In the genomic region with DNA sequence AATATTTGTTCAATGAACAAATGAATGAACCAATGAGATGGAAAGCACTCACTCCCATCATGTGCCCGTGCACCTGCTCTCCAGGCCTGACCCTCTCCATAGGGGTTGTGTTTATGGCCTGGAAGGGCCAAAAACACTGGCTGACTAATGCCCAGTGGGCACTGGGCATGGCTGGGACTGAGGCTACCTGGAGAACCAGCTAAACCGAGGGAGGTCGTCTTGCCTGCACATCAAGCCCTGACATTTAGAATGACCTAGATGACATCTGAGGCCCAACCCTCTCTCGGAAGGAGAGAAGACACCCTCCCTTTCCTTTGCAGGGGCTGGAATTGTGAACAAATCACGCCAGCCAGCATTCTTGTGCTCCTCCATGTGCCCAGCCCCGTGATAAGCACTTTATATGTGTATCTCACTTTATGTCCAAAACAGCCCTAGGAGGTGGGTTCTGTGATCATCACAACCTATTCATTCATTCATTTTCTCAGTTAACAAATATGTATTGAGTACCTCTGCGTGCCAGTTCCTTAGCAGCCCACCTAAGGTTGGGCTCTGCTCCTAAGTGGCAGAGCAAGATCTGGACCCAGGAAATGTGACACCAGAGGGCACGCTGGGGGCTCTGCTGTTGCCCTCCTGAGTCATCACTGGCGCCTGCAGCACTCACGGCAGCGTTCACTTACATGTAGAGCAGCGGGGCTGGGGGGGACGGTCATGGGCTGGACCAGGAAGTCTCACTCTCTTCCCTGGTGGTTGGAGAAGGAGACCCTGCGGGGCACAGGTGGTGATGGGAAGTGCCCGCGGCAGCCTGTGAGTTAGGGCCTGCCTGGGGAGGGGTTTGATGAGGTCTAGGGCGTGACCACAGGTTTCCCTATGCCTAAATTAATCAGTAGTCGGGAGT, we compare ENCODE assay signal across 23 cellular contexts. TPM values are rescaled to one million over a fixed set of nuclear protein-coding genes. Genes with fewer than 3 reads are reported as not detected.
DNase-seq lines count a peak whose midpoint lies in the region; ATAC-seq and TF ChIP-seq lines count a peak whose summit lies in the region.
"Had no signal": no experiment of that assay in that cellular context is flagged by ENCODE, and none has a peak within 500 bp of the region (broad histone marks: within the 10 kb centered on the region; RNA-seq: fewer than 3 reads in every experiment).

No MANE protein-coding gene starts in this region.

- H3K4me1 ChIP-seq in gastrocnemius medialis = peaks cover 53 to 68% of the 10 kb centered on the region in 2 donors
- H3K4me1 ChIP-seq: prostate gland, SJCRH30 had no signal

- no peaks in the 10 kb centered on the region for H3K27me3 Mint-ChIP-seq in T-helper 17 cell
- H3K27me3 Mint-ChIP-seq: activated CD4-positive, alpha-beta T cell treated with anti-CD3 and anti-CD28 coated beads, Interleukin-2, amount 10 ng/mL, durations not matched to agents 7 days and 5 days; activated naive CD8-positive, alpha-beta T cell had no signal

- H3K9me3 ChIP-seq in T-helper 17 cell (ENCODE audit: control insufficient read depth, low read length, poor library complexity, severe bottlenecking) (no peaks in the 10 kb centered on the region), gastrocnemius medialis (no peaks in the 10 kb centered on the region)
- H3K9me3 ChIP-seq: prostate gland, SJCRH30, suprapubic skin, uterus had no signal

- intact Hi-C loops in gastrocnemius medialis (cut with DNase I; ENCODE audit: low total_unique reads) = loop anchor here (10.0 kb wide), 2 partner anchors 268 to 302 kb away; a partner anchor contains a TSS

- H3K36me3 Mint-ChIP-seq in T-helper 17 cell (ENCODE audit: low read depth) = peaks cover 3% of the 10 kb centered on the region
- H3K36me3 Mint-ChIP-seq: activated naive CD8-positive, alpha-beta T cell; mesothelial cell of epicardium; stimulated activated memory B cell treated with anti-CD40 and anti-IgM and Interleukin-4, amounts not matched to agents 10 μg/mL and 1 μg/mL and 100 μg/mL, for 72 hours had no signal

- peaks cover 42% of the 10 kb centered on the region for H3K4me1 Mint-ChIP-seq in T-helper 17 cell

- peak overlapping the region in 3 of 4 donors; percentile 31 to 75 (median 36) for H3K27ac ChIP-seq in gastrocnemius medialis
- H3K27ac ChIP-seq: prostate gland, SJCRH30, suprapubic skin, uterus had no signal

- ATAC-seq in T-helper 17 cell = no peak
- ATAC-seq in gastrocnemius medialis = no peak
- ATAC-seq in GM19463 (IDR thresholded peaks at IDR 0.05; ENCODE audit: unreplicated experiment) = no peak
- ATAC-seq in HG02678 (IDR thresholded peaks at IDR 0.05; ENCODE audit: unreplicated experiment) = no peak
- ATAC-seq: K562; stimulated activated memory B cell treated with anti-CD40 and anti-IgM and Interleukin-4, amounts not matched to agents 10 μg/mL and 1 μg/mL and 100 μg/mL, for 72 hours had no signal

- H3K27me3 ChIP-seq in gastrocnemius medialis = no peaks in the 10 kb centered on the region
- H3K27me3 ChIP-seq: SJCRH30, suprapubic skin, uterus had no signal

- in situ Hi-C loops in gastrocnemius medialis (cut with MboI; ENCODE audit: low sequenced_read_pairs in 4 of 4) = loop anchor here (5.0 to 25.0 kb wide), 2 partner anchors 71 to 266 kb away; no protein-coding TSS in a partner anchor

- H3K36me3 ChIP-seq in gastrocnemius medialis = no peaks in the 10 kb centered on the region
- H3K36me3 ChIP-seq: prostate gland, SJCRH30, suprapubic skin, uterus had no signal

- peak; percentile 25 for DNase-seq in activated CD8-positive, alpha-beta memory T cell treated with anti-CD3 and anti-CD28 coated beads, Interleukin-2, amount 50 U/mL, for 48 hours
- no peak for DNase-seq in activated CD8-positive, alpha-beta memory T cell treated with anti-CD3 and anti-CD28 coated beads, Interleukin-2, amount 50 U/mL, for 4 hours
- no peak for DNase-seq in T-helper 17 cell
- peak; percentile 22 for DNase-seq in left kidney (ENCODE audit: low read depth, low spot score)
- no peak for DNase-seq in gastrocnemius medialis
- DNase-seq in NCI-H187 treated with DMSO at 0.1 percent for 48 hours (lab: John Stamatoyannopoulos, UW) = no peak
- DNase-seq: activated CD4-positive, alpha-beta T cell treated with anti-CD3 and anti-CD28 coated beads, Interleukin-2, amount 10 ng/mL, durations not matched to agents 7 days and 5 days; DND-41; GOT3; NCI-H1092 treated with DMSO at 0.1 percent for 48 hours; NCI-H1694 treated with DMSO at 0.1 percent for 48 hours; NCI-H2171 treated with DMSO at 0.1 percent for 48 hours; NCI-H510A; SJCRH30 had no signal

- no peak overlapping the region for H3K4me3 Mint-ChIP-seq in T-helper 17 cell
- H3K4me3 Mint-ChIP-seq: activated CD4-positive, alpha-beta T cell treated with anti-CD3 and anti-CD28 coated beads, Interleukin-2, amount 10 ng/mL, durations not matched to agents 7 days and 5 days; activated naive CD8-positive, alpha-beta T cell; mesothelial cell of epicardium; stimulated activated memory B cell treated with anti-CD40 and anti-IgM and Interleukin-4, amounts not matched to agents 10 μg/mL and 1 μg/mL and 100 μg/mL, for 72 hours had no signal

- H3K4me3 ChIP-seq in gastrocnemius medialis = no peak overlapping the region
- H3K4me3 ChIP-seq: K562, prostate gland, SJCRH30, suprapubic skin, uterus had no signal

- no peak for TF ChIP-seq POLR2A in gastrocnemius medialis (IDR thresholded peaks at IDR 0.05)

- H3K27ac Mint-ChIP-seq in T-helper 17 cell = peak overlapping the region; percentile 57
- H3K27ac Mint-ChIP-seq: activated CD4-positive, alpha-beta T cell treated with anti-CD3 and anti-CD28 coated beads, Interleukin-2, amount 10 ng/mL, durations not matched to agents 7 days and 5 days; activated naive CD8-positive, alpha-beta T cell; mesothelial cell of epicardium; stimulated activated memory B cell treated with anti-CD40 and anti-IgM and Interleukin-4, amounts not matched to agents 10 μg/mL and 1 μg/mL and 100 μg/mL, for 72 hours had no signal

- TF ChIP-seq CTCF in gastrocnemius medialis (IDR thresholded peaks at IDR 0.05 in 4 of 5, conservative IDR thresholded peaks at IDR 0.05 in 1 of 5) = no peak

RNA-seq across cellular contexts. Expression of a gene that starts 52.0 kb away (rescaled TPM):
- total RNA-seq in T-helper 17 cell (10 to 100 TPM; 20.3 to 28.7 TPM), gastrocnemius medialis (10 to 100 TPM in 2 of 4 donors, 1 to 10 TPM in 2; 7.9 to 21.0 (median 11.8) TPM)

Comparison
In these comparisons a context has a peak if more than half of its experiments do, and no peak if none do; other contexts are left out.
1. DNase-seq: peak in activated CD8-positive, alpha-beta memory T cell treated with anti-CD3 and anti-CD28 coated beads, Interleukin-2, amount 50 U/mL, for 48 hours (single experiment) and left kidney (single experiment); none in activated CD8-positive, alpha-beta memory T cell treated with anti-CD3 and anti-CD28 coated beads, Interleukin-2, amount 50 U/mL, for 4 hours (single experiment), T-helper 17 cell (0 of 3), gastrocnemius medialis (0 of 2) and NCI-H187 treated with DMSO at 0.1 percent for 48 hours (single experiment).